14 cellular contexts compared by ENCODE assay signal in genomic region chr15:91946914-91947313, GRCh38.
DNase-seq lines count a peak whose midpoint lies in the region; ATAC-seq, FAIRE-seq and TF ChIP-seq lines count a peak whose summit lies in the region.
"Had no signal": no experiment of that assay in that cellular context is flagged by ENCODE, and none has a peak within 500 bp of the region (broad histone marks: within the 10 kb centered on the region; RNA-seq: fewer than 3 reads in every experiment).

No MANE protein-coding gene starts in this region.

- no peaks in the 10 kb centered on the region for H3K9me3 Mint-ChIP-seq in T-cell
- H3K9me3 Mint-ChIP-seq: CD8-positive, alpha-beta T cell had no signal

- TF ChIP-seq POLR2A in breast epithelium (IDR thresholded peaks at IDR 0.05) = no peak
- no peak for TF ChIP-seq POLR2A in spleen (IDR thresholded peaks at IDR 0.05)

- H3K27me3 ChIP-seq in HUES64 (ENCODE audit: insufficient read depth, low read length) (no peaks in the 10 kb centered on the region), breast epithelium (no peaks in the 10 kb centered on the region), spleen (replicated peaks in 1 of 7) (peaks cover 0 to 10% (median 0%) of the 10 kb centered on the region in 7 donors)
- H3K27me3 ChIP-seq: testis had no signal

- H3K4me1 Mint-ChIP-seq in T-cell = peaks cover 82 to 85% (median 84%) of the 10 kb centered on the region in 3 donors

- H3K4me3 ChIP-seq in HUES64 (ENCODE audit: low read length) (no peak overlapping the region), breast epithelium (no peak overlapping the region), kidney (ENCODE audit: low read length in 2 of 2) (no peak overlapping the region), spleen (peak overlapping the region in 1 of 8 donors; percentile 31)
- H3K4me3 ChIP-seq: testis had no signal

- no peak for DNase-seq in breast epithelium (ENCODE audit: low spot score in 2 of 2)
- DNase-seq in kidney = no peak
- DNase-seq in spleen = no peak
- no peak for DNase-seq in cortex of kidney (lab: John Stamatoyannopoulos, UW)
- no peak for DNase-seq in NCI-H2081 (lab: John Stamatoyannopoulos, UW)
- no peak for DNase-seq in T-cell
- DNase-seq: CD8-positive, alpha-beta T cell; MM.1S; NCI-H526; occipital lobe; testis had no signal

- H3K27ac Mint-ChIP-seq in T-cell = no peak overlapping the region
- H3K27ac Mint-ChIP-seq: CD8-positive, alpha-beta T cell had no signal

- peaks cover 0 to 4% of the 10 kb centered on the region in 2 donors for H3K27me3 Mint-ChIP-seq in T-cell

- TF ChIP-seq CTCF in breast epithelium (IDR thresholded peaks at IDR 0.05) (no peak), kidney (IDR thresholded peaks at IDR 0.05; ENCODE audit: borderline replicate concordance, extremely low read depth, insufficient read depth) (no peak), spleen (IDR thresholded peaks at IDR 0.05 in 8 of 11, conservative IDR thresholded peaks at IDR 0.05 in 3 of 11) (no peak)

- H3K36me3 ChIP-seq in HUES64 (ENCODE audit: insufficient read depth, low read length) = no peaks in the 10 kb centered on the region
- H3K36me3 ChIP-seq in breast epithelium = no peaks in the 10 kb centered on the region
- H3K36me3 ChIP-seq in kidney (ENCODE audit: control insufficient read depth in 1 of 2, insufficient read depth in 2 of 2, low read length in 2 of 2) = no peaks in the 10 kb centered on the region
- H3K36me3 ChIP-seq in spleen = no peaks in the 10 kb centered on the region

- 79% methylated on average over 11 of the region's 11 CpGs for WGBS in HUES64
- WGBS in spleen, 5 donors = 35 to 62% (median 46%) methylated on average over 9 to 11 of the region's 11 CpGs

- peak overlapping the region; percentile 71; the same call in 1 of the 2 replicates for H3K9ac ChIP-seq in HUES64 (ENCODE audit: low read depth, low read length)
- no peak overlapping the region for H3K9ac ChIP-seq in kidney (ENCODE audit: low read length in 2 of 2)

- H3K4me1 ChIP-seq in HUES64 (ENCODE audit: insufficient read depth, low read length) (peaks cover 36% of the 10 kb centered on the region), breast epithelium (peaks cover 24 to 28% of the 10 kb centered on the region in 2 donors), kidney (ENCODE audit: control insufficient read depth in 1 of 2, insufficient read depth in 1 of 2, low read depth in 1 of 2, low read length in 2 of 2) (peaks cover 34 to 40% of the 10 kb centered on the region in 2 donors), spleen (peaks cover 37 to 100% (median 68%) of the 10 kb centered on the region in 6 donors)

- POLR2A ChIA-PET in T-cell (lab: Charles Lee) = no interaction called here

- intact Hi-C loops in breast epithelium (cut with DNase I; ENCODE audit: low total_unique reads) (no loop called here), kidney (cut with DNase I) (no loop called here), spleen (cut with DNase I; ENCODE audit: low total_unique reads) (no loop called here)

- CTCF ChIA-PET in T-cell (lab: Charles Lee) = interaction anchor here (0.9 to 1.3 kb wide), 2 partner anchors 93 to 98 kb away, joined by 3 to 4 read pairs; partner anchors contain the start of gene SLCO3A1 (in 1 of the 2)

- peak overlapping the region; percentile 82; the same call in 1 of the 2 replicates for H3K27ac ChIP-seq in HUES64 (ENCODE audit: low read depth, low read length)
- H3K27ac ChIP-seq in breast epithelium = peak overlapping the region; percentile 74 to 82
- peak overlapping the region; percentile 19 to 72 for H3K27ac ChIP-seq in kidney (ENCODE audit: low read depth in 2 of 2, low read length in 2 of 2)
- peak overlapping the region; percentile 19 to 86 (median 76) for H3K27ac ChIP-seq in spleen
- H3K27ac ChIP-seq: testis had no signal

- FAIRE-seq in kidney (lab: Jason Lieb, UNC) = no peak
- FAIRE-seq: endothelial cell of umbilical vein had no signal

- no peak overlapping the region for H3K4me3 Mint-ChIP-seq in T-cell
- H3K4me3 Mint-ChIP-seq: CD8-positive, alpha-beta T cell had no signal

- ATAC-seq in T-cell (replicated peaks in 1 of 4) = no peak
- no peak for ATAC-seq in GM18511 (IDR thresholded peaks at IDR 0.05; ENCODE audit: unreplicated experiment)
- ATAC-seq: CD8-positive, alpha-beta T cell had no signal

- H3K9me3 ChIP-seq in HUES64 (ENCODE audit: insufficient read depth, low read depth, low read length) (no peaks in the 10 kb centered on the region), breast epithelium (no peaks in the 10 kb centered on the region), kidney (ENCODE audit: control insufficient read depth in 1 of 2, low read length in 2 of 2) (no peaks in the 10 kb centered on the region), spleen (no peaks in the 10 kb centered on the region)
- H3K9me3 ChIP-seq: testis had no signal

- peaks cover 3% of the 10 kb centered on the region for H3K36me3 Mint-ChIP-seq in T-cell
- H3K36me3 Mint-ChIP-seq: CD8-positive, alpha-beta T cell had no signal
